In genomic region chr19:10526887-10527286, GRCh38 we compare ENCODE assay signal across 1 cellular context. TPM values are rescaled to one million over a fixed set of nuclear protein-coding genes. Genes with fewer than 3 reads are reported as not detected.
"Had no signal": no experiment of that assay in that cellular context is flagged by ENCODE, and none has a peak within 500 bp of the region (broad histone marks: within the 10 kb centered on the region; RNA-seq: fewer than 3 reads in every experiment).

No MANE protein-coding gene starts in this region.

RNA-seq across cellular contexts. Expression of gene S1PR5, which starts 9.6 kb away (rescaled TPM):
- total RNA-seq: transverse colon had no signal
